23 cellular contexts compared by ENCODE assay signal in the genomic region with DNA sequence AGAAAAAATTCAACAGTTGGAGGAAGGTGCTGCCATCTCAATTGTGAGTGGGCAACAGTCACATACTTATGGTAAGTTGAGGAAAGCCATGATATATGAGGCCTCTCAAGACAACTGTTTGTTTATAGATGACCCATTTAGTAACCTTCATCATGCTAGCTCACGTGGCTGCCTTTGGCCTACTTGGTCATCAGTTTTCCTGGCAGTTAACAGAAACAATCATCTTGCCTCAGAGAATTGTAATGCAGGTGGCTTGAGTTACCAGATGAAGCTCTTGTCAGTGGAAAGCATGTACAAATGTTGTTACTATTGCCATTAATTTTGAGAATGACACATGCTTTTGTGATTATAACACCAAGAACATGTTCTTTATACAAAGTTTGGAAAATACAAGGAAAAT. TPM values are rescaled to one million over a fixed set of nuclear protein-coding genes. Genes with fewer than 3 reads are reported as not detected.
A peak's percentile ranks its signal among the peaks of the same experiment; 100 is the strongest.
DNase-seq lines count a peak whose midpoint lies in the region; ATAC-seq, FAIRE-seq and TF ChIP-seq lines count a peak whose summit lies in the region.
"Had no signal": no experiment of that assay in that cellular context is flagged by ENCODE, and none has a peak within 500 bp of the region (broad histone marks: within the 10 kb centered on the region; RNA-seq: fewer than 3 reads in every experiment).

No MANE protein-coding gene starts in this region.

- H3K27me3 ChIP-seq in IMR-90 (ENCODE audit: control insufficient read depth, insufficient read depth, low read length) (peaks cover 9% of the 10 kb centered on the region), mesenchymal stem cell (ENCODE audit: control insufficient read depth in 1 of 2, insufficient read depth in 1 of 2, low read length in 2 of 2) (peaks cover 0 to 23% of the 10 kb centered on the region in 2 experiments), small intestine (ENCODE audit: control insufficient read depth in 2 of 2, insufficient read depth in 2 of 2, low read length in 2 of 2) (no peaks in the 10 kb centered on the region)
- H3K27me3 ChIP-seq: BE2C had no signal

- peak; percentile 67 for DNase-seq in IMR-90
- DNase-seq in fibroblast of gingiva (ENCODE audit: low read depth), result peak; percentile 64
- peak; percentile 43 for DNase-seq in mesenchymal stem cell
- DNase-seq in type B pancreatic cell (ENCODE audit: extremely low spot score, unreplicated experiment), result no peak
- DNase-seq in HUDEP-2 (lab: John Stamatoyannopoulos, UW; ENCODE audit: unreplicated experiment in 76 of 76), result no peak
- DNase-seq in small intestine, result no peak
- no peak for DNase-seq in hippocampal formation (lab: John Stamatoyannopoulos, UW)
- DNase-seq: BE2C; DMS53; GDM1; KBM-7; NCI-H1092; NCI-H146; NCI-H2029; NCI-H2227 treated with DMSO at 0.1 percent for 48 hours; NCI-H510A; NK-92 treated with Interleukin-12 subunit alpha and Interleukin-12 subunit beta, amount 100 ng/mL, for 24 hours; SIG-M5; SK-N-SH had no signal

- H3K4me2 ChIP-seq in IMR-90 (ENCODE audit: low read depth, low read length) (no peak overlapping the region), mesenchymal stem cell (ENCODE audit: low read length, poor library complexity, severe bottlenecking) (no peak overlapping the region)
- H3K4me2 ChIP-seq: A549, SK-N-SH had no signal

- no CpG with 5 or more reads among the region's 1 CpG for WGBS in IMR-90 (ENCODE audit: extremely low coverage in 2 of 2, insufficient read length in 1 of 2), 2 experiments
- 0% methylated on average over 1 of the region's 1 CpG for WGBS in mesenchymal stem cell
- 62 to 90% (median 63%) methylated on average over 1 of the region's 1 CpG for WGBS in small intestine, 3 donors

- no peak overlapping the region; the same call in 1 of the 2 replicates for H3K56ac ChIP-seq in IMR-90 (ENCODE audit: extremely low read depth, insufficient read depth, low read length)

- H2BK5ac ChIP-seq in IMR-90 (ENCODE audit: low read depth, low read length, poor library complexity, severe bottlenecking) (no peak overlapping the region), mesenchymal stem cell (ENCODE audit: low read depth, low read length, poor library complexity, severe bottlenecking) (no peak overlapping the region)

- in situ Hi-C loops in IMR-90 (cut with MboI; ENCODE audit: low sequenced_read_pairs), result no loop called here

- H2BK15ac ChIP-seq in IMR-90 (ENCODE audit: low read depth, low read length) (no peak overlapping the region), mesenchymal stem cell (ENCODE audit: low read depth, poor library complexity, severe bottlenecking) (no peak overlapping the region)

- peaks cover 4% of the 10 kb centered on the region for H3K27me3 Mint-ChIP-seq in type B pancreatic cell

- H3K14ac ChIP-seq in IMR-90 (replicated peaks; ENCODE audit: low read depth, low read length), result no peak overlapping the region
- no peak overlapping the region for H3K14ac ChIP-seq in mesenchymal stem cell (ENCODE audit: low read length in 2 of 2)

- no peak overlapping the region for H2AK9ac ChIP-seq in IMR-90 (replicated peaks; ENCODE audit: low read depth, low read length, poor library complexity)

- H3K4me1 ChIP-seq in IMR-90 (ENCODE audit: control insufficient read depth, insufficient read depth, low read length) (peaks cover 12% of the 10 kb centered on the region), mesenchymal stem cell (ENCODE audit: control insufficient read depth, insufficient read depth, low read depth, low read length) (no peaks in the 10 kb centered on the region), small intestine (ENCODE audit: control insufficient read depth in 2 of 2, insufficient read depth in 1 of 2, low read depth in 1 of 2, low read length in 1 of 2) (no peaks in the 10 kb centered on the region)
- H3K4me1 ChIP-seq: BE2C had no signal

- CTCF ChIA-PET in IMR-90 (lab: Yijun Ruan, JAX), result no interaction called here

- H3K36me3 ChIP-seq in IMR-90 (ENCODE audit: control insufficient read depth, insufficient read depth, low read length), result no peaks in the 10 kb centered on the region
- H3K36me3 ChIP-seq in mesenchymal stem cell (ENCODE audit: control insufficient read depth in 1 of 2, insufficient read depth in 2 of 2, low read depth in 1 of 2, low read length in 2 of 2), result no peaks in the 10 kb centered on the region
- H3K36me3 ChIP-seq in small intestine (ENCODE audit: control insufficient read depth in 2 of 2, insufficient read depth in 2 of 2, low read length in 2 of 2), result no peaks in the 10 kb centered on the region
- H3K36me3 ChIP-seq: BE2C had no signal

- dilution Hi-C loops in IMR-90 (cut with HindIII; ENCODE audit: low sequenced_read_pairs, unreplicated experiment), result no loop called here

- BruUV-seq in IMR-90 (replicated peaks; lab: Mats Ljungman, UMichigan), result no TSS peak

- no peak for FAIRE-seq in small intestine (lab: Jason Lieb, UNC)
- FAIRE-seq: A549, D721Med, H54, HepG2 had no signal

- no peak for TF ChIP-seq POLR2A in IMR-90 (IDR thresholded peaks at IDR 0.05; ENCODE audit: low read depth, low read length)

- H3K79me1 ChIP-seq in IMR-90 (ENCODE audit: low read depth in 1 of 2, low read length in 2 of 2) (no peaks in the 10 kb centered on the region), mesenchymal stem cell (replicated peaks; ENCODE audit: low read length, poor library complexity, severe bottlenecking) (no peaks in the 10 kb centered on the region)

- no peak overlapping the region for H2AFZ ChIP-seq in IMR-90 (replicated peaks; ENCODE audit: low read length, poor library complexity)
- H2AFZ ChIP-seq in mesenchymal stem cell (ENCODE audit: low read depth, low read length), result no peak overlapping the region

- no peaks in the 10 kb centered on the region for H4K20me1 ChIP-seq in IMR-90 (ENCODE audit: insufficient read depth, low read length)

- no peak overlapping the region for H3K4ac ChIP-seq in IMR-90 (ENCODE audit: low read depth, low read length)
- H3K4ac ChIP-seq in mesenchymal stem cell (ENCODE audit: low read depth in 1 of 2, low read length in 2 of 2), result no peak overlapping the region

- no peak overlapping the region for H4K91ac ChIP-seq in IMR-90 (ENCODE audit: insufficient read depth, low read depth, low read length)
- no peak overlapping the region for H4K91ac ChIP-seq in mesenchymal stem cell (ENCODE audit: low read length)

- no peak overlapping the region for H3K4me3 Mint-ChIP-seq in type B pancreatic cell

- no peak overlapping the region for H2BK12ac ChIP-seq in mesenchymal stem cell (ENCODE audit: low read length in 2 of 2)

- H3K27ac Mint-ChIP-seq in type B pancreatic cell, result peak overlapping the region; percentile 36

- H3K4me1 Mint-ChIP-seq in type B pancreatic cell (ENCODE audit: unreplicated experiment), result no peaks in the 10 kb centered on the region

- no peak overlapping the region for H2AK5ac ChIP-seq in IMR-90 (ENCODE audit: low read depth, low read length)
- H2AK5ac ChIP-seq in mesenchymal stem cell (ENCODE audit: low read length, severe bottlenecking), result no peak overlapping the region

- H3K9me3 ChIP-seq in IMR-90 (ENCODE audit: control insufficient read depth, insufficient read depth, low read length) (no peaks in the 10 kb centered on the region), mesenchymal stem cell (ENCODE audit: control insufficient read depth, low read length) (no peaks in the 10 kb centered on the region), small intestine (ENCODE audit: control insufficient read depth, low read depth) (no peaks in the 10 kb centered on the region)
- H3K9me3 ChIP-seq: A549, BE2C, SK-N-SH had no signal

- H4K8ac ChIP-seq in IMR-90 (ENCODE audit: low read depth in 2 of 2, low read length in 2 of 2), result no peak overlapping the region
- H4K8ac ChIP-seq in mesenchymal stem cell (ENCODE audit: low read length), result no peak overlapping the region

- H3K18ac ChIP-seq in IMR-90 (ENCODE audit: low read depth, low read length) (no peak overlapping the region), mesenchymal stem cell (ENCODE audit: low read depth in 1 of 2, low read length in 2 of 2) (no peak overlapping the region)

- no peak overlapping the region for H3K23ac ChIP-seq in IMR-90 (ENCODE audit: low read depth, low read length)
- H3K23ac ChIP-seq in mesenchymal stem cell (ENCODE audit: low read length in 2 of 2), result no peak overlapping the region

- H3K9me1 ChIP-seq in IMR-90 (ENCODE audit: insufficient read depth, low read length), result peaks cover 7% of the 10 kb centered on the region

- H3K9ac ChIP-seq in IMR-90 (ENCODE audit: low read depth, low read length), result no peak overlapping the region
- H3K9ac ChIP-seq in mesenchymal stem cell (ENCODE audit: low read length), result no peak overlapping the region
- H3K9ac ChIP-seq: SK-N-SH had no signal

- H3K27ac ChIP-seq in IMR-90 (ENCODE audit: insufficient read depth, low read length), result no peak overlapping the region
- H3K27ac ChIP-seq in mesenchymal stem cell (ENCODE audit: low read length, poor library complexity, severe bottlenecking), result no peak overlapping the region
- no peak overlapping the region for H3K27ac ChIP-seq in small intestine (ENCODE audit: low read depth in 1 of 2, low read length in 1 of 2)
- H3K27ac ChIP-seq: A549 had no signal

- TF ChIP-seq CTCF in IMR-90 (conservative IDR thresholded peaks at IDR 0.05; ENCODE audit: low read depth, low read length) (no peak), type B pancreatic cell (conservative IDR thresholded peaks at IDR 0.05) (no peak)

- POLR2A ChIA-PET in IMR-90 (lab: Charles Lee; ENCODE audit: unreplicated experiment), result no interaction called here

- H2BK120ac ChIP-seq in IMR-90 (ENCODE audit: low read depth, low read length) (no peak overlapping the region), mesenchymal stem cell (ENCODE audit: low read depth, low read length) (no peak overlapping the region)

- no peaks in the 10 kb centered on the region for H3K9me3 Mint-ChIP-seq in type B pancreatic cell

- no peak for TF ChIP-seq RAD21 in IMR-90 (IDR thresholded peaks at IDR 0.05; ENCODE audit: low read length)

- intact Hi-C loops in IMR-90 (cut with micrococcal nuclease), result no loop called here

- H3K4me3 ChIP-seq in IMR-90 (ENCODE audit: insufficient read depth, low read depth, low read length) (no peak overlapping the region), mesenchymal stem cell (ENCODE audit: insufficient read depth in 1 of 2, low read depth in 1 of 2, low read length in 2 of 2) (no peak overlapping the region), small intestine (ENCODE audit: low read depth in 1 of 2, low read length in 2 of 2) (no peak overlapping the region)
- H3K4me3 ChIP-seq: A549 had no signal

- no peak overlapping the region for H2BK20ac ChIP-seq in IMR-90 (ENCODE audit: low read depth, low read length)

- no peaks in the 10 kb centered on the region for H3K36me3 Mint-ChIP-seq in type B pancreatic cell

- ATAC-seq in IMR-90 (ENCODE audit: low read depth), result peak; percentile 59
- ATAC-seq: A549, HepG2 had no signal

- no peak overlapping the region for H4K5ac ChIP-seq in IMR-90 (ENCODE audit: low read depth, low read length)

RNA-seq across cellular contexts. Expression of a gene that starts 14.7 kb away (rescaled TPM):
- 0.54 and 0.56 TPM in 2 replicates for total RNA-seq in IMR-90 (2012; rRNA removed)
- 2.2 and 2.4 TPM in 2 replicates for polyA plus RNA-seq in IMR-90 (2012; rRNA removed)
- polyA plus RNA-seq in IMR-90 (2012; cell fraction: cytosol; rRNA removed), result 2.0 and 3.4 TPM in 2 replicates
- 1.8 and 2.4 TPM in 2 replicates for polyA plus RNA-seq in IMR-90 (2012; cell fraction: nucleus; rRNA removed; ENCODE audit: low replicate concordance)
- 8.2 TPM for polyA plus RNA-seq in mesenchymal stem cell (2013, experiment 1 of 2)
- polyA plus RNA-seq in mesenchymal stem cell (2013, experiment 2 of 2), result 7.4 TPM
- total RNA-seq in type B pancreatic cell (ENCODE audit: low replicate concordance), result 39.3 and 44.5 TPM in 2 replicates
- polyA plus RNA-seq in small intestine, result 10 to 100 TPM; 10.3 to 34.8 (median 19.9) TPM

RNA-seq across cellular contexts. Expression of a gene that starts 37.6 kb away (rescaled TPM):
- total RNA-seq in IMR-90 (2012; rRNA removed) (1.7 and 2.0 TPM in 2 replicates), type B pancreatic cell (ENCODE audit: low replicate concordance) (10.1 and 11.3 TPM in 2 replicates)
- polyA plus RNA-seq in IMR-90 (2012; rRNA removed) (5.9 and 6.1 TPM in 2 replicates), small intestine (1 to 10 TPM in 2 of 3 donors, not detected in 1; 1.9 to 5.3 TPM)
- 4.2 and 9.4 TPM in 2 replicates for polyA plus RNA-seq in IMR-90 (2012; cell fraction: cytosol; rRNA removed)
- polyA plus RNA-seq in IMR-90 (2012; cell fraction: nucleus; rRNA removed; ENCODE audit: low replicate concordance), result 16.9 and 38.6 TPM in 2 replicates
- 6.6 TPM for polyA plus RNA-seq in mesenchymal stem cell (2013, experiment 1 of 2)
- polyA plus RNA-seq in mesenchymal stem cell (2013, experiment 2 of 2), result 6.1 TPM

RNA-seq across cellular contexts. Expression of a gene that starts 52.0 kb away (rescaled TPM):
- total RNA-seq in IMR-90 (2012; rRNA removed), result 0.18 TPM in 1 of 2 replicates, not detected in the other
- polyA plus RNA-seq in IMR-90 (2012; rRNA removed), result 0.20 and 0.29 TPM in 2 replicates
- 0.04 and 0.08 TPM in 2 replicates for polyA plus RNA-seq in IMR-90 (2012; cell fraction: cytosol; rRNA removed)
- 0.46 and 2.3 TPM in 2 replicates for polyA plus RNA-seq in IMR-90 (2012; cell fraction: nucleus; rRNA removed; ENCODE audit: low replicate concordance)
- polyA plus RNA-seq in mesenchymal stem cell (2013, experiment 1 of 2), result 0.08 TPM
- 0.12 TPM for polyA plus RNA-seq in mesenchymal stem cell (2013, experiment 2 of 2)
- 0.38 and 1.1 TPM in 2 replicates for total RNA-seq in type B pancreatic cell (ENCODE audit: low replicate concordance)
- under 1 TPM in 1 of 3 donors, not detected in 2; 0.87 TPM for polyA plus RNA-seq in small intestine

RNA-seq across cellular contexts. Expression of a gene that starts 52.1 kb away (rescaled TPM):
- total RNA-seq in IMR-90 (2012; rRNA removed) (under 0.01 TPM in 1 of 2 replicates, not detected in the other), type B pancreatic cell (ENCODE audit: low replicate concordance) (0.56 TPM in 1 of 2 replicates, not detected in the other)
- polyA plus RNA-seq in IMR-90 (2012; rRNA removed) (0.07 and 0.36 TPM in 2 replicates), small intestine (under 1 TPM in 1 of 3 donors, not detected in 2; 0.01 TPM)
- polyA plus RNA-seq in IMR-90 (2012; cell fraction: cytosol; rRNA removed), result 0.14 TPM in 1 of 2 replicates, not detected in the other
- 0.59 and 1.5 TPM in 2 replicates for polyA plus RNA-seq in IMR-90 (2012; cell fraction: nucleus; rRNA removed; ENCODE audit: low replicate concordance)
- 0.12 TPM for polyA plus RNA-seq in mesenchymal stem cell (2013, experiment 1 of 2)
- polyA plus RNA-seq in mesenchymal stem cell (2013, experiment 2 of 2), result 0.01 TPM
- total RNA-seq: HepG2 had no signal
- polyA plus RNA-seq: HepG2 had no signal

RNA-seq across cellular contexts. Expression of a gene that starts 52.3 kb away (rescaled TPM):
- not detected in 2 replicates for total RNA-seq in IMR-90 (2012; rRNA removed)
- polyA plus RNA-seq in IMR-90 (2012; rRNA removed), result 0.26 and 0.27 TPM in 2 replicates
- polyA plus RNA-seq in IMR-90 (2012; cell fraction: cytosol; rRNA removed), result 0.12 TPM in 1 of 2 replicates, not detected in the other
- 0.47 and 0.60 TPM in 2 replicates for polyA plus RNA-seq in IMR-90 (2012; cell fraction: nucleus; rRNA removed; ENCODE audit: low replicate concordance)
- polyA plus RNA-seq in mesenchymal stem cell (2013, experiment 1 of 2), result 0.08 TPM
- not detected for polyA plus RNA-seq in mesenchymal stem cell (2013, experiment 2 of 2)
- 5.4 and 8.5 TPM in 2 replicates for total RNA-seq in type B pancreatic cell (ENCODE audit: low replicate concordance)
- polyA plus RNA-seq in small intestine, result 100 to 1,000 TPM in 2 of 3 donors, 10 to 100 TPM in 1; 93.7 to 166 (median 129) TPM

Comparison
In these comparisons a context has a peak if more than half of its experiments do, and no peak if none do; other contexts are left out.
1. DNase-seq: peak in IMR-90 (single experiment), fibroblast of gingiva (single experiment) and mesenchymal stem cell (single experiment); none in type B pancreatic cell (single experiment), HUDEP-2 (0 of 76), small intestine (single experiment) and hippocampal formation (0 of 2).
2. RNA of a gene that starts 14.7 kb away (total RNA-seq): 39.3 to 44.5 TPM in type B pancreatic cell; 0.54 to 0.56 TPM in IMR-90; every median in the first group is over 10 times any median in the second.